ENCODE assay signal across 3 cellular contexts in the genomic region with DNA sequence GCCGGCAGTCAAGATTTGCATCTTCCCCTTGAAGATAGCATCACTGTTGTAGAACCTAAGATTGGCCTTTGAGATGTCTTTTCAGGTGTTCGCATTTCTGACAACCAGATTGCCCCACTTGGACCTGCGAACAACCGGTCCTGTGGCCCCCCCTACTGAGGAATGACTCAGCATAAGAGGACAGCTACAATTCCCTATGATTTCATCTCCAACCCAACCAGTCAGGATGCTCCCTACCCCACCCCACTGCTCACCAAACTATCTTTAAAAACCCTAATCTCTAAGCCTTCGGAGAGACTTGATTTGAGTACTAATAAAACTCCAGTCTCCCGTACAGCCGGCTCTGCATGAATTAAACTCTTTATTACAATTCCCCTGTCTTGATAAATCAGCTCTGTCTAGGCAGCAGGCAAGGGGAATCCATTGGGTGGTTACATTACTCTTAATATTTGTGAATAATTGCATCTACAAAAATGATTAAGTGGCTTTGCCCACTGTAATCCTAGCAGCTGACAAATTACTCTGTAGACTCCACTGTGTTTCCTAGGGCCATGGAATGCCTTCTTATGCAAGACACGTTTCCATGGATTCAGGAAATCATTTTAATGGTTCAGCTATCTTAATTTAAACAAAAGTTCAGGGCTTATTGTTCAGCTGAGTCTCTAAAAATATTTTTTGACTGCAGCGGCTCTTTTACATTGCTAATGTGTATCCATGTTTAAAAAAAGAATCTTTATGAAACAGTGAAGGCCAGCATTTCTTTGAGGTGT.
TF ChIP-seq lines count a peak whose summit lies in the region.

No MANE protein-coding gene starts in this region.

TF ChIP-seq in SK-N-SH treated with all-trans-retinoic acid at 6 μM for 48 hours, 23 proteins besides CTCF, POLR2A, EP300 and RAD21:
- TF ChIP-seq ISL1 (CRISPR knock-in tag; IDR thresholded peaks at IDR 0.05) (no peak), TCF4 (CRISPR knock-in tag; IDR thresholded peaks at IDR 0.05; ENCODE audit: borderline replicate concordance) (no peak), CSRNP3 (CRISPR knock-in tag; IDR thresholded peaks at IDR 0.05) (no peak), OSR1 (CRISPR knock-in tag; IDR thresholded peaks at IDR 0.05) (no peak), ZFP3 (CRISPR knock-in tag; IDR thresholded peaks at IDR 0.05) (no peak), ZNF70 (CRISPR knock-in tag; IDR thresholded peaks at IDR 0.05) (no peak), PATZ1 (CRISPR knock-in tag; IDR thresholded peaks at IDR 0.05; ENCODE audit: borderline replicate concordance) (no peak), ZNF8 (CRISPR knock-in tag; IDR thresholded peaks at IDR 0.05) (no peak), ARNTL (CRISPR knock-in tag; IDR thresholded peaks at IDR 0.05; ENCODE audit: borderline replicate concordance, low read depth) (no peak)
- TF ChIP-seq, protein P1, sequence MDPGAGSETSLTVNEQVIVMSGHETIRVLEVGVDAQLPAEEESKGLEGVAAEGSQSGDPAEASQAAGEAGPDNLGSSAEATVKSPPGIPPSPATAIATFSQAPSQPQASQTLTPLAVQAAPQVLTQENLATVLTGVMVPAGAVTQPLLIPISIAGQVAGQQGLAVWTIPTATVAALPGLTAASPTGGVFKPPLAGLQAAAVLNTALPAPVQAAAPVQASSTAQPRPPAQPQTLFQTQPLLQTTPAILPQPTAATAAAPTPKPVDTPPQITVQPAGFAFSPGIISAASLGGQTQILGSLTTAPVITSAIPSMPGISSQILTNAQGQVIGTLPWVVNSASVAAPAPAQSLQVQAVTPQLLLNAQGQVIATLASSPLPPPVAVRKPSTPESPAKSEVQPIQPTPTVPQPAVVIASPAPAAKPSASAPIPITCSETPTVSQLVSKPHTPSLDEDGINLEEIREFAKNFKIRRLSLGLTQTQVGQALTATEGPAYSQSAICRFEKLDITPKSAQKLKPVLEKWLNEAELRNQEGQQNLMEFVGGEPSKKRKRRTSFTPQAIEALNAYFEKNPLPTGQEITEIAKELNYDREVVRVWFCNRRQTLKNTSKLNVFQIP (CRISPR knock-in tag; IDR thresholded peaks at IDR 0.05; ENCODE audit: borderline replicate concordance, low read depth): no peak

TF ChIP-seq in SK-N-SH, 30 proteins besides CTCF, POLR2A, EP300 and RAD21:
- TF ChIP-seq TAF1 (IDR thresholded peaks at IDR 0.05; ENCODE audit: borderline replicate concordance, low read depth, low read length): no peak
- no peak for TF ChIP-seq NFIC (IDR thresholded peaks at IDR 0.05; ENCODE audit: borderline replicate concordance)
- TF ChIP-seq TCF12 (IDR thresholded peaks at IDR 0.05): no peak
- TF ChIP-seq, protein P2, sequence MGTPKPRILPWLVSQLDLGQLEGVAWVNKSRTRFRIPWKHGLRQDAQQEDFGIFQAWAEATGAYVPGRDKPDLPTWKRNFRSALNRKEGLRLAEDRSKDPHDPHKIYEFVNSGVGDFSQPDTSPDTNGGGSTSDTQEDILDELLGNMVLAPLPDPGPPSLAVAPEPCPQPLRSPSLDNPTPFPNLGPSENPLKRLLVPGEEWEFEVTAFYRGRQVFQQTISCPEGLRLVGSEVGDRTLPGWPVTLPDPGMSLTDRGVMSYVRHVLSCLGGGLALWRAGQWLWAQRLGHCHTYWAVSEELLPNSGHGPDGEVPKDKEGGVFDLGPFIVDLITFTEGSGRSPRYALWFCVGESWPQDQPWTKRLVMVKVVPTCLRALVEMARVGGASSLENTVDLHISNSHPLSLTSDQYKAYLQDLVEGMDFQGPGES (IDR thresholded peaks at IDR 0.05; ENCODE audit: low read depth, low read length): no peak
- no peak for TF ChIP-seq TEAD4 (IDR thresholded peaks at IDR 0.05; ENCODE audit: borderline replicate concordance, insufficient read depth)
- TF ChIP-seq, protein P3, sequence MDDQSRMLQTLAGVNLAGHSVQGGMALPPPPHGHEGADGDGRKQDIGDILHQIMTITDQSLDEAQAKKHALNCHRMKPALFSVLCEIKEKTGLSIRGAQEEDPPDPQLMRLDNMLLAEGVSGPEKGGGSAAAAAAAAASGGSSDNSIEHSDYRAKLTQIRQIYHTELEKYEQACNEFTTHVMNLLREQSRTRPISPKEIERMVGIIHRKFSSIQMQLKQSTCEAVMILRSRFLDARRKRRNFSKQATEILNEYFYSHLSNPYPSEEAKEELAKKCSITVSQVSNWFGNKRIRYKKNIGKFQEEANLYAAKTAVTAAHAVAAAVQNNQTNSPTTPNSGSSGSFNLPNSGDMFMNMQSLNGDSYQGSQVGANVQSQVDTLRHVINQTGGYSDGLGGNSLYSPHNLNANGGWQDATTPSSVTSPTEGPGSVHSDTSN (IDR thresholded peaks at IDR 0.05): no peak
- TF ChIP-seq USF2 (IDR thresholded peaks at IDR 0.05; ENCODE audit: borderline replicate concordance, low read depth, low read length): no peak
- no peak for TF ChIP-seq CHD2 (IDR thresholded peaks at IDR 0.05; ENCODE audit: low read length, partially characterized antibody)
- TF ChIP-seq FOXJ3 (CRISPR knock-in tag; IDR thresholded peaks at IDR 0.05): no peak
- TF ChIP-seq RCOR1 (IDR thresholded peaks at IDR 0.05; ENCODE audit: low read length): no peak
- TF ChIP-seq POLR2AphosphoS5 (IDR thresholded peaks at IDR 0.05; ENCODE audit: low read depth, low read length): no peak
- TF ChIP-seq YY1 (IDR thresholded peaks at IDR 0.05; ENCODE audit: low read depth): no peak
- TF ChIP-seq NRF1 (IDR thresholded peaks at IDR 0.05; ENCODE audit: low read depth, low read length): no peak
- no peak for TF ChIP-seq MXI1 (IDR thresholded peaks at IDR 0.05; ENCODE audit: low read depth, low read length)

TF ChIP-seq in HEK293T, 16 proteins besides CTCF, POLR2A, EP300 and RAD21:
- no peak for TF ChIP-seq CTBP1 (IDR thresholded peaks at IDR 0.05; ENCODE audit: borderline replicate concordance)
- no peak for TF ChIP-seq SP1 (IDR thresholded peaks at IDR 0.05)
- TF ChIP-seq ARNT (IDR thresholded peaks at IDR 0.05): no peak
